Comparison of ENCODE assay signal across 8 cellular contexts in genomic region chr1:244651956-244652698, GRCh38. TPM values are rescaled to one million over a fixed set of nuclear protein-coding genes. Genes with fewer than 3 reads are reported as not detected.
A peak's percentile ranks its signal among the peaks of the same experiment; 100 is the strongest.
DNase-seq lines count a peak whose midpoint lies in the region; ATAC-seq, FAIRE-seq and TF ChIP-seq lines count a peak whose summit lies in the region.

No MANE protein-coding gene starts in this region.

- no peaks in the 10 kb centered on the region for H3K9me3 ChIP-seq in kidney (ENCODE audit: control insufficient read depth in 1 of 2, low read length in 2 of 2)

- peaks cover 9 to 13% of the 10 kb centered on the region in 2 donors for H3K4me1 ChIP-seq in kidney (ENCODE audit: control insufficient read depth in 1 of 2, insufficient read depth in 1 of 2, low read depth in 1 of 2, low read length in 2 of 2)

- ATAC-seq in activated T-helper 17 cell treated with anti-CD3 and anti-CD28 coated beads, Interleukin-2, amount 50 U/mL, for 72 hours (replicated peaks) = no peak
- ATAC-seq in stimulated activated naive CD8-positive, alpha-beta T cell treated with anti-CD3 and anti-CD28 coated beads, Interleukin-15, amount 100 ng/mL, for 72 hours = no peak

- intact Hi-C loops in kidney (cut with DNase I) = no loop called here

- H3K9me3 Mint-ChIP-seq in activated T-helper 17 cell treated with anti-CD3 and anti-CD28 coated beads, Interleukin-2, amount 50 U/mL, for 72 hours = no peaks in the 10 kb centered on the region
- peaks cover 0 to 6% of the 10 kb centered on the region in 2 donors for H3K9me3 Mint-ChIP-seq in stimulated activated naive CD8-positive, alpha-beta T cell treated with anti-CD3 and anti-CD28 coated beads, Interleukin-15, amount 100 ng/mL, for 72 hours

- DNase-seq in DMS153 treated with DMSO at 0.1 percent for 48 hours (lab: John Stamatoyannopoulos, UW; ENCODE audit: unreplicated experiment) = peak; percentile 64
- no peak for DNase-seq in DMS153 (lab: John Stamatoyannopoulos, UW)
- no peak for DNase-seq in kidney
- DNase-seq in stimulated activated naive CD8-positive, alpha-beta T cell treated with anti-CD3 and anti-CD28 coated beads, Interleukin-15, amount 100 ng/mL, for 72 hours = no peak
- DNase-seq in NCI-H146 (lab: John Stamatoyannopoulos, UW) = no peak
- no peak for DNase-seq in mesenteric fat pad (ENCODE audit: low spot score)
- DNase-seq in GM13976 (ENCODE audit: low spot score) = no peak

- no peaks in the 10 kb centered on the region for H3K27me3 Mint-ChIP-seq in activated T-helper 17 cell treated with anti-CD3 and anti-CD28 coated beads, Interleukin-2, amount 50 U/mL, for 72 hours
- no peaks in the 10 kb centered on the region for H3K27me3 Mint-ChIP-seq in stimulated activated naive CD8-positive, alpha-beta T cell treated with anti-CD3 and anti-CD28 coated beads, Interleukin-15, amount 100 ng/mL, for 72 hours

- peak overlapping the region; percentile 87 for H3K27ac Mint-ChIP-seq in activated T-helper 17 cell treated with anti-CD3 and anti-CD28 coated beads, Interleukin-2, amount 50 U/mL, for 72 hours
- H3K27ac Mint-ChIP-seq in stimulated activated naive CD8-positive, alpha-beta T cell treated with anti-CD3 and anti-CD28 coated beads, Interleukin-15, amount 100 ng/mL, for 72 hours = peak overlapping the region; percentile 90 to 92

- in situ Hi-C loops in GM13976 (cut with MboI; ENCODE audit: low sequenced_read_pairs, unreplicated experiment) = no loop called here

- H3K36me3 Mint-ChIP-seq in activated T-helper 17 cell treated with anti-CD3 and anti-CD28 coated beads, Interleukin-2, amount 50 U/mL, for 72 hours (ENCODE audit: low read depth) = peaks cover 6% of the 10 kb centered on the region

- peak overlapping the region; percentile 90 for H3K4me3 Mint-ChIP-seq in activated T-helper 17 cell treated with anti-CD3 and anti-CD28 coated beads, Interleukin-2, amount 50 U/mL, for 72 hours
- peak overlapping the region; percentile 80 to 89 for H3K4me3 Mint-ChIP-seq in stimulated activated naive CD8-positive, alpha-beta T cell treated with anti-CD3 and anti-CD28 coated beads, Interleukin-15, amount 100 ng/mL, for 72 hours

- peak overlapping the region; percentile 23 to 95 for H3K9ac ChIP-seq in kidney (ENCODE audit: low read length in 2 of 2)

- no peak for TF ChIP-seq CTCF in kidney (IDR thresholded peaks at IDR 0.05; ENCODE audit: borderline replicate concordance, extremely low read depth, insufficient read depth)
- TF ChIP-seq CTCF in GM13976 (IDR thresholded peaks at IDR 0.05; ENCODE audit: borderline replicate concordance, control extremely low read depth, extremely low read depth, insufficient read depth, missing control alignments) = no peak

- FAIRE-seq in kidney (lab: Jason Lieb, UNC) = no peak

- peak overlapping the region in 1 of 2 donors; percentile 70 for H3K27ac ChIP-seq in kidney (ENCODE audit: low read depth in 2 of 2, low read length in 2 of 2)

- peaks cover 0 to 2% of the 10 kb centered on the region in 2 donors for H3K36me3 ChIP-seq in kidney (ENCODE audit: control insufficient read depth in 1 of 2, insufficient read depth in 2 of 2, low read length in 2 of 2)

- H3K4me3 ChIP-seq in kidney (ENCODE audit: low read length in 2 of 2) = peak overlapping the region; percentile 71 to 96

- peaks cover 20% of the 10 kb centered on the region for H3K4me1 Mint-ChIP-seq in activated T-helper 17 cell treated with anti-CD3 and anti-CD28 coated beads, Interleukin-2, amount 50 U/mL, for 72 hours
- H3K4me1 Mint-ChIP-seq in stimulated activated naive CD8-positive, alpha-beta T cell treated with anti-CD3 and anti-CD28 coated beads, Interleukin-15, amount 100 ng/mL, for 72 hours = peaks cover 15% of the 10 kb centered on the region

RNA-seq across cellular contexts. Expression of gene DESI2, which starts 0.8 kb away (rescaled TPM):
- total RNA-seq in activated T-helper 17 cell treated with anti-CD3 and anti-CD28 coated beads, Interleukin-2, amount 50 U/mL, for 72 hours = 10 to 100 TPM; 27.1 to 32.6 TPM
- total RNA-seq in kidney = 23.5 TPM
- 11.9 TPM for polyA plus RNA-seq in kidney (ENCODE audit: insufficient read depth, low read depth, low replicate concordance)
- 30.3 TPM for total RNA-seq in mesenteric fat pad
